ENCODE assay signal across 25 cellular contexts in the genomic region with DNA sequence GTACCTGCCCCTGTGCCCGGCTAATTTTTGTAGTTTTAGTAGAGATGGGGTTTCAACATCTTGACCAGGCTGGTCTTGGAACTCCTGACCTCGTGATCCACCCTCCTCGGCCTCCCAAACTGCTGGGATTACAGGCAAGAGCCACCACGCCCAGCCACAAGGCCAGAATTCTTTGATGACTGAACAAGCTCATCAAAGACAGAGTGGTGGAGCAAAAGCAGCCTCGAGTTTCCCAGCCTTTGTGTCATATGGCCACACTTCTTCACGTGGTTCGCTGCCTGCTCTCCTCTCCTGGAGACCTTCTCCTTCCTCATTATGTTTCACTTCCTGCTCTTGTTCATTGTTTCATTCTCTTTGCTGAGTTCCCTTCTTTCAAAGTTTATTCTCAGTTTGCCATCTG. TPM values are rescaled to one million over a fixed set of nuclear protein-coding genes. Genes with fewer than 3 reads are reported as not detected.
DNase-seq lines count a peak whose midpoint lies in the region; ATAC-seq and TF ChIP-seq lines count a peak whose summit lies in the region.
"Had no signal": no experiment of that assay in that cellular context is flagged by ENCODE, and none has a peak within 500 bp of the region (broad histone marks: within the 10 kb centered on the region; RNA-seq: fewer than 3 reads in every experiment).

No MANE protein-coding gene starts in this region.

- ATAC-seq in lower lobe of right lung: peak; percentile 67 to 76
- ATAC-seq in HG02623 (IDR thresholded peaks at IDR 0.05; ENCODE audit: unreplicated experiment): no peak
- ATAC-seq: activated CD8-positive, alpha-beta T cell treated with anti-CD3 and anti-CD28 coated beads, Interleukin-2, amount 10 ng/mL, durations not matched to agents 7 days and 5 days; HCT116 had no signal

- no peaks in the 10 kb centered on the region for H3K9me2 ChIP-seq in Loucy (replicated peaks; ENCODE audit: low read depth, low read length)
- H3K9me2 ChIP-seq in GM23248 (ENCODE audit: insufficient read depth): no peaks in the 10 kb centered on the region

- in situ Hi-C loops in GM23248 (cut with MboI): no loop called here

- H3K9ac ChIP-seq in Loucy (ENCODE audit: low read depth, low read length, poor library complexity, severe bottlenecking) (no peak overlapping the region), GM23248 (no peak overlapping the region)

- no peaks in the 10 kb centered on the region for H3K4me1 ChIP-seq in Loucy (ENCODE audit: insufficient read depth, low read length, poor library complexity, severe bottlenecking)
- no peaks in the 10 kb centered on the region for H3K4me1 ChIP-seq in lower lobe of right lung
- H3K4me1 ChIP-seq in GM23248 (ENCODE audit: insufficient read depth): peaks cover 25% of the 10 kb centered on the region
- H3K4me1 ChIP-seq: pancreas, right lobe of liver, tibial nerve had no signal

- no peak overlapping the region for H3K4me2 ChIP-seq in Loucy (ENCODE audit: low read depth, low read length, poor library complexity, severe bottlenecking)
- H3K4me2 ChIP-seq in GM23248 (ENCODE audit: unreplicated experiment): no peak overlapping the region

- no peak overlapping the region for H3K4me3 ChIP-seq in Loucy (ENCODE audit: low read length, poor library complexity, severe bottlenecking)
- no peak overlapping the region for H3K4me3 ChIP-seq in lower lobe of right lung
- H3K4me3 ChIP-seq in GM23248: no peak overlapping the region
- H3K4me3 ChIP-seq: dorsolateral prefrontal cortex, MG63, pancreas, right lobe of liver, stomach, tibial nerve had no signal

- H4K20me1 ChIP-seq in Loucy (ENCODE audit: insufficient read depth, low read length, poor library complexity, severe bottlenecking): no peaks in the 10 kb centered on the region
- H4K20me1 ChIP-seq in GM23248 (ENCODE audit: insufficient read depth): no peaks in the 10 kb centered on the region

- intact Hi-C loops in lower lobe of right lung (cut with DNase I): no loop called here

- no peak overlapping the region for H3K27ac ChIP-seq in lower lobe of right lung
- H3K27ac ChIP-seq in GM23248: no peak overlapping the region
- H3K27ac ChIP-seq: dorsolateral prefrontal cortex, pancreas, right lobe of liver, stomach, tibial nerve had no signal

- TF ChIP-seq CTCF in Loucy (conservative IDR thresholded peaks at IDR 0.05; ENCODE audit: low read length) (no peak), lower lobe of right lung (IDR thresholded peaks at IDR 0.05) (no peak)

- H3F3A ChIP-seq in Loucy (ENCODE audit: low read depth): no peaks in the 10 kb centered on the region
- H3F3A ChIP-seq in GM23248 (ENCODE audit: insufficient read depth): peaks cover 18% of the 10 kb centered on the region

- no peaks in the 10 kb centered on the region for H3K36me3 ChIP-seq in Loucy (ENCODE audit: insufficient read depth, low read length)
- H3K36me3 ChIP-seq in lower lobe of right lung: no peaks in the 10 kb centered on the region
- H3K36me3 ChIP-seq in GM23248 (ENCODE audit: low read depth): no peaks in the 10 kb centered on the region
- H3K36me3 ChIP-seq: MG63, pancreas, right lobe of liver, stomach, tibial nerve had no signal

- peak; percentile 84 for DNase-seq in SIG-M5 treated with dmso at 0.1 percent for 504 hours (lab: John Stamatoyannopoulos, UW; ENCODE audit: unreplicated experiment)
- peak; percentile 77 for DNase-seq in lower lobe of right lung
- DNase-seq in superior temporal gyrus (ENCODE audit: extremely low spot score): peak; percentile 17
- DNase-seq in T-helper 9 cell: no peak
- no peak for DNase-seq in SHP77 (lab: John Stamatoyannopoulos, UW)
- DNase-seq in GM23248: no peak
- DNase-seq: activated CD4-positive, CD25-positive, alpha-beta regulatory T cell treated with anti-CD3 and anti-CD28 coated beads, Interleukin-2, amount 50 U/mL, for 72 hours; activated CD8-positive, alpha-beta T cell treated with anti-CD3 and anti-CD28 coated beads, Interleukin-2, amount 10 ng/mL, durations not matched to agents 7 days and 5 days; activated effector memory CD4-positive, alpha-beta T cell treated with Interleukin-2 at 50 U/mL for 16 hours; activated naive CD8-positive, alpha-beta T cell treated with anti-CD3 and anti-CD28 coated beads, Interleukin-2, amount 10 ng/mL, durations not matched to agents 7 days and 5 days; activated T-cell treated with anti-CD3 and anti-CD28 coated beads for 4 hours; CD4-positive, alpha-beta T cell; dorsolateral prefrontal cortex; EL; glutamatergic neuron; MG63; NCI-H1694 treated with DMSO at 0.1 percent for 48 hours; NCI-H526 treated with DMSO at 0.1 percent for 48 hours; pancreas; stomach had no signal

- H3K27me3 ChIP-seq in Loucy (ENCODE audit: insufficient read depth, low read length, poor library complexity, severe bottlenecking) (no peaks in the 10 kb centered on the region), lower lobe of right lung (ENCODE audit: low read depth) (no peaks in the 10 kb centered on the region), GM23248 (replicated peaks; ENCODE audit: insufficient read depth) (no peaks in the 10 kb centered on the region)
- H3K27me3 ChIP-seq: dorsolateral prefrontal cortex, MG63, pancreas, right lobe of liver, stomach, tibial nerve had no signal

- H3K9me3 ChIP-seq in Loucy (ENCODE audit: insufficient read depth, low read depth, low read length) (no peaks in the 10 kb centered on the region), lower lobe of right lung (no peaks in the 10 kb centered on the region), GM23248 (ENCODE audit: low read depth) (no peaks in the 10 kb centered on the region)
- H3K9me3 ChIP-seq: MG63, pancreas, right lobe of liver, stomach, tibial nerve had no signal

- peak overlapping the region; percentile 73 for H2AFZ ChIP-seq in Loucy (ENCODE audit: low read length)
- H2AFZ ChIP-seq in GM23248: no peak overlapping the region

- 83 to 90% methylated on average over 7 of the region's 7 CpGs for WGBS in GM23248 (ENCODE audit: low coverage in 1 of 2, low lambda C conversion rate in 2 of 2, missing lambda C conversion rate in 2 of 2), 2 experiments

- H3K79me2 ChIP-seq in Loucy (ENCODE audit: insufficient read depth, low read length) (no peaks in the 10 kb centered on the region), GM23248 (ENCODE audit: insufficient read depth) (no peaks in the 10 kb centered on the region)

RNA-seq across cellular contexts. Expression of gene NPC1, which starts 9.9 kb away (rescaled TPM):
- 114 TPM for total RNA-seq in lower lobe of right lung
- total RNA-seq in GM23248 (2014; rRNA removed; shearing (Covaris generic)): 28.7 and 43.6 TPM in 2 replicates
- 24.6 and 28.1 TPM in 2 replicates for polyA plus RNA-seq in GM23248 (2016; fragmentation: Nextera tagmentation; extraction: Ambion mirVana)

Comparison
In these comparisons a context has a peak if more than half of its experiments do, and no peak if none do; other contexts are left out.
1. DNase-seq: peak in SIG-M5 treated with dmso at 0.1 percent for 504 hours (single experiment), lower lobe of right lung (single experiment) and superior temporal gyrus (single experiment); none in T-helper 9 cell (single experiment), SHP77 (0 of 2) and GM23248 (single experiment).